1 cellular context compared by ENCODE assay signal in genomic region chr3:184712248-184712559, GRCh38.
TF ChIP-seq lines count a peak whose summit lies in the region.

No MANE protein-coding gene starts in this region.

TF ChIP-seq in GM12878, 131 proteins besides CTCF, POLR2A, EP300 and RAD21 (continued from another document):
- TF ChIP-seq E2F8 (IDR thresholded peaks at IDR 0.05; ENCODE audit: low read depth, partially characterized antibody), result no peak
- no peak for TF ChIP-seq BCL3 (IDR thresholded peaks at IDR 0.05; ENCODE audit: borderline replicate concordance, insufficient read depth, low read depth, low read length, poor library complexity, severe bottlenecking)
- TF ChIP-seq SMARCA5 (IDR thresholded peaks at IDR 0.05), result no peak
- TF ChIP-seq SP1 (IDR thresholded peaks at IDR 0.05; ENCODE audit: low read depth, low read length), result no peak
